Comparison of ENCODE assay signal across 2 cellular contexts in genomic region chr1:66945316-66945715, GRCh38.
TF ChIP-seq lines count a peak whose summit lies in the region.

No MANE protein-coding gene starts in this region.

TF ChIP-seq in IMR-90, 13 proteins besides CTCF, POLR2A, EP300 and RAD21:
- TF ChIP-seq MAFK (IDR thresholded peaks at IDR 0.05; ENCODE audit: low read depth, low read length) (no peak), RFX5 (IDR thresholded peaks at IDR 0.05; ENCODE audit: low read depth, low read length) (no peak), ELK1 (IDR thresholded peaks at IDR 0.05; ENCODE audit: borderline replicate concordance, low read depth, low read length) (no peak)

TF ChIP-seq in endothelial cell of umbilical vein, 7 proteins besides CTCF, POLR2A, EP300 and RAD21:
- TF ChIP-seq EZH2 (IDR thresholded peaks at IDR 0.05; ENCODE audit: borderline replicate concordance, low read depth, low read length, severe bottlenecking) (no peak), MYC (IDR thresholded peaks at IDR 0.05; ENCODE audit: low read depth, low read length) (no peak), FOS (IDR thresholded peaks at IDR 0.05; ENCODE audit: borderline replicate concordance, insufficient read depth, low read length) (no peak), POLR2AphosphoS5 (IDR thresholded peaks at IDR 0.05; ENCODE audit: insufficient read depth, low read depth, low read length) (no peak), MAX (IDR thresholded peaks at IDR 0.05; ENCODE audit: insufficient read depth, insufficient read length) (no peak), GATA2 (IDR thresholded peaks at IDR 0.05; ENCODE audit: insufficient read depth, insufficient read length, low read depth, low read length) (no peak), JUN (IDR thresholded peaks at IDR 0.05; ENCODE audit: borderline replicate concordance, insufficient read depth, insufficient read length, low read depth) (no peak)
